8 cellular contexts compared by ENCODE assay signal in the genomic region with DNA sequence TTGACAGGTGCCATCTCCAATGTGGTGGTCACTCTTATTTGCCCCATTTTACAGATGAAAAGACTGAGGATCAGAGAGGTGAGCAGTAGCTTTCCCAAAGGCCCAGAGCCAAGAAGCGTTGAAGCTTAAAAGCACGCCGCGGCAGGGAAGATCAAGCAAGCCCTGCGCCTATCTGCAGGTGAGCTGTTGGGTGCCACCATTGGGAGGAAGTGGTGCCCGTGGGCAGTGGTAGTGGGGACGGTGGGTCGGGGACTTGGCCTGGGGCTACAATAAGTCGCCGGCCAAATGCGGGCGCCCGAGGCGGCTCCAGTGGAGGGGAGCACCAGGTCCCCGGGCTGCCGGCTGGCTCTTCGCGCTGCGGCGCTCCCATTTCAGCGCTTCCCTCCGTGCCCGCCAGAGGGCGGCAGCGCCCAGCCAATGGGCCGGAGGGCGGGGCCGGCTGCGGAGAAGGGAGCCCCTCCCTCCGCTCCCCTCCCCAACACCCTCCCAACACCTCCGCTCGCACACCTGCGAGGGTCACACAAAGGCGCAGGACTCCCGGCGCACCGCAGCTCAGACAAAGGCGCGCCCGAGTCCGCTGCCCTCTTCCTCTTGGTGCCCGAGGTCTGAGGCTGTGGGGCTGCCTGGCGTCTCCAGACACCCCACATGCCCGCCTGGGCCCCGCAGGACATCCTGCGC. TPM values are rescaled to one million over a fixed set of nuclear protein-coding genes. Genes with fewer than 3 reads are reported as not detected.
A peak's percentile ranks its signal among the peaks of the same experiment; 100 is the strongest.
DNase-seq lines count a peak whose midpoint lies in the region; ATAC-seq, FAIRE-seq and TF ChIP-seq lines count a peak whose summit lies in the region.

No MANE protein-coding gene starts in this region.

- no peak overlapping the region for H3K56ac ChIP-seq in H1 (replicated peaks; ENCODE audit: insufficient read length, low read depth, low read length)

- no peaks in the 10 kb centered on the region for H3K79me1 ChIP-seq in H1 (ENCODE audit: low read depth, low read length)

- peak overlapping the region; percentile 94 for H4K91ac ChIP-seq in H1 (replicated peaks; ENCODE audit: insufficient read length, low read length)

- H3K79me2 ChIP-seq in H1 (ENCODE audit: control insufficient read depth in 1 of 2, insufficient read depth in 2 of 2, low read length in 2 of 2): no peaks in the 10 kb centered on the region

- H2BK5ac ChIP-seq in H1 (ENCODE audit: low read depth, low read length): peak overlapping the region; percentile 78; the same call in 1 of the 2 replicates

- ATAC-seq in HG03439 (IDR thresholded peaks at IDR 0.05; ENCODE audit: unreplicated experiment) (peak; percentile 34), GM21786 (IDR thresholded peaks at IDR 0.05; ENCODE audit: unreplicated experiment) (no peak)

- peak overlapping the region; percentile 73 for H4K8ac ChIP-seq in H1 (ENCODE audit: extremely low read depth, insufficient read depth, low read length)

- H2BK15ac ChIP-seq in H1 (ENCODE audit: low read length): 0 out of 2 replicates have a peak overlapping the region, but pooled peaks have one; percentile 21

- no peak overlapping the region for H2AK5ac ChIP-seq in H1 (ENCODE audit: low read depth, low read length)

- peak overlapping the region in 3 of 4 experiments; percentile 1 to 38 (median 26); a peak in 1 of 7 replicates for H3K9ac ChIP-seq in H1 (replicated peaks in 1 of 4; ENCODE audit: extremely low read depth in 1 of 4, low read depth in 3 of 4, low read length in 3 of 4)

- no peaks in the 10 kb centered on the region for H3K36me3 ChIP-seq in H1 (ENCODE audit: control insufficient read depth in 2 of 4, insufficient read depth in 4 of 4, low read length in 3 of 4)

- peak overlapping the region; percentile 10; the same call in 1 of the 2 replicates for H2BK20ac ChIP-seq in H1 (ENCODE audit: low read length)

- H3K36me3 Mint-ChIP-seq in mesothelial cell of epicardium: no peaks in the 10 kb centered on the region

- H2AFZ ChIP-seq in H1 (ENCODE audit: low read length): 0 out of 2 replicates have a peak overlapping the region, but pooled peaks have one; percentile 25

- no peaks in the 10 kb centered on the region for H3K4me1 Mint-ChIP-seq in mesothelial cell of epicardium

- H3K9me3 Mint-ChIP-seq in mesothelial cell of epicardium: no peaks in the 10 kb centered on the region

- peak; percentile 98 for TF ChIP-seq RAD21 in H1 (IDR thresholded peaks at IDR 0.05 in 1 of 2, conservative IDR thresholded peaks at IDR 0.05 in 1 of 2; ENCODE audit: low read depth in 2 of 2, low read length in 2 of 2)

- H2BK120ac ChIP-seq in H1 (replicated peaks; ENCODE audit: low read depth, low read length): peak overlapping the region; percentile 24

- H4K20me1 ChIP-seq in H1 (replicated peaks in 1 of 2; ENCODE audit: control insufficient read depth in 1 of 2, insufficient read depth in 2 of 2, low read length in 2 of 2): peaks cover 0 to 2% of the 10 kb centered on the region in 2 experiments

- H3K9me3 ChIP-seq in H1 (ENCODE audit: insufficient read depth in 2 of 2, low read depth in 1 of 2, low read length in 1 of 2): no peaks in the 10 kb centered on the region

- peak in 1 of 2 experiments; percentile 53; a peak in 1 of 3 replicates for TF ChIP-seq POLR2A in H1 (IDR thresholded peaks at IDR 0.05; ENCODE audit: control extremely low read depth in 1 of 2, low read depth in 2 of 2, low read length in 2 of 2)

- peak overlapping the region; percentile 33 to 85 for H3K4me2 ChIP-seq in H1 (ENCODE audit: insufficient read depth in 1 of 2, low read depth in 2 of 2, low read length in 2 of 2)

- POLR2A ChIA-PET in H1 (lab: Charles Lee; ENCODE audit: partially characterized antibody): interaction anchor here (0.6 to 1.9 kb wide), 12 partner anchors 12 to 94 kb away, joined by 3 to 6 read pairs (median 4); no protein-coding TSS in a partner anchor

- peaks cover 3% of the 10 kb centered on the region; the same call in 1 of the 2 replicates for H3K23me2 ChIP-seq in H1 (ENCODE audit: low read depth, low read length)

- DNase-seq in NCI-H774 (lab: John Stamatoyannopoulos, UW) (peak; percentile 85), H1 (ENCODE audit: low read depth in 1 of 2, low spot score in 2 of 2) (peak; percentile 70 to 98), mesothelial cell of epicardium (ENCODE audit: low spot score in 2 of 2, unreplicated experiment in 2 of 2) (peak; percentile 43 to 83)
- peak; percentile 50 to 80 for DNase-seq in activated CD8-positive, alpha-beta memory T cell treated with anti-CD3 and anti-CD28 coated beads for 1 hour (ENCODE audit: extremely low read depth in 1 of 2, low read depth in 1 of 2)
- peak; percentile 71 to 75 for DNase-seq in stimulated activated CD8-positive, alpha-beta memory T cell treated with anti-CD3 and anti-CD28 coated beads, Interleukin-15, amount 100 ng/mL, for 48 hours (ENCODE audit: low read depth in 2 of 2)

- H2BK12ac ChIP-seq in H1 (ENCODE audit: low read depth, low read length): peak overlapping the region; percentile 99; the same call in 1 of the 2 replicates

- FAIRE-seq in H1 (lab: Jason Lieb, UNC): no peak

- peaks cover 87% of the 10 kb centered on the region for H3K27me3 Mint-ChIP-seq in mesothelial cell of epicardium (ENCODE audit: low read depth)

- no peak overlapping the region for H3K4ac ChIP-seq in H1 (replicated peaks; ENCODE audit: insufficient read length, low read depth, low read length)

- H3K4me3 ChIP-seq in GM08714 (ENCODE audit: low read length): peak overlapping the region; percentile 73; the same call in 1 of the 2 replicates
- H3K4me3 ChIP-seq in H1 (ENCODE audit: extremely low read depth in 1 of 4, insufficient read depth in 2 of 4, low read depth in 3 of 4, low read length in 4 of 4): peak overlapping the region; percentile 24 to 60 (median 52); a peak in 7 of 8 replicates

- 10% methylated on average over 31 of the region's 46 CpGs; no CpG with 5 or more reads in 1 of the 2 experiments for WGBS in H1 (ENCODE audit: extremely low coverage in 1 of 2, insufficient coverage in 1 of 2, insufficient read length in 1 of 2, insufficient replicate concordance in 2 of 2, low coverage in 1 of 2, low lambda C conversion rate in 2 of 2, missing lambda C conversion rate in 1 of 2), 2 experiments

- H4K5ac ChIP-seq in H1 (ENCODE audit: insufficient read length, low read depth, low read length): peak overlapping the region; percentile 58

- H3K18ac ChIP-seq in H1 (ENCODE audit: extremely low read depth, low read length): peak overlapping the region; percentile 86

- peaks cover 0 to 17% (median 8%) of the 10 kb centered on the region in 4 experiments; a peak in 5 of 7 replicates for H3K27me3 ChIP-seq in H1 (replicated peaks in 1 of 4; ENCODE audit: control insufficient read depth in 3 of 4, extremely low read depth in 1 of 4, insufficient read depth in 3 of 4, low read length in 3 of 4)

- TF ChIP-seq CTCF in H1 (IDR thresholded peaks at IDR 0.05; ENCODE audit: control extremely low read depth in 1 of 3, insufficient read depth in 1 of 3, low read depth in 1 of 3, low read length in 3 of 3) (peak; percentile 81 to 97 (median 88)), mesothelial cell of epicardium (IDR thresholded peaks at IDR 0.05; ENCODE audit: unreplicated experiment) (peak; percentile 97)

- H3K4me1 ChIP-seq in H1 (replicated peaks in 1 of 4; ENCODE audit: control insufficient read depth in 3 of 4, insufficient read depth in 4 of 4, low read length in 3 of 4): peaks cover 3 to 12% (median 9%) of the 10 kb centered on the region in 4 experiments; a peak in 6 of 7 replicates

- TF ChIP-seq EP300 in H1 (IDR thresholded peaks at IDR 0.05; ENCODE audit: borderline replicate concordance in 1 of 2, low read depth in 2 of 2, low read length in 2 of 2): peak in 1 of 2 experiments; percentile 35; a peak in 1 of 3 replicates

- no peak overlapping the region for H3K27ac Mint-ChIP-seq in mesothelial cell of epicardium

- no peak overlapping the region for H3K23ac ChIP-seq in H1 (ENCODE audit: insufficient read length)

- no peak overlapping the region for H3K14ac ChIP-seq in H1 (ENCODE audit: insufficient read length)

- H3K27ac ChIP-seq in H1 (ENCODE audit: low read depth, low read length): no peak overlapping the region

- H3K4me3 Mint-ChIP-seq in mesothelial cell of epicardium: peak overlapping the region; percentile 27

- CTCF ChIA-PET in H1 (lab: Charles Lee; ENCODE audit: partially characterized antibody): interaction anchor here (0.6 to 10.9 kb wide), 36 partner anchors 8 to 1403 kb away, joined by 3 to 159 read pairs (median 4); partner anchors contain the start of genes DEDD2, GSK3A and ZNF526

TF ChIP-seq in H1, 55 proteins besides CTCF, POLR2A, EP300 and RAD21 (continues in another document):
- TF ChIP-seq KDM1A (IDR thresholded peaks at IDR 0.05; ENCODE audit: borderline replicate concordance, low read length) (peak; percentile 99), NRF1 (IDR thresholded peaks at IDR 0.05; ENCODE audit: low read depth, low read length) (no peak), SP4 (IDR thresholded peaks at IDR 0.05; ENCODE audit: low read length) (0 out of 2 replicates have a peak, but pooled peaks have one; percentile 57), TBP (IDR thresholded peaks at IDR 0.05; ENCODE audit: low read depth, low read length) (peak; percentile 69), HDAC6 (IDR thresholded peaks at IDR 0.05; ENCODE audit: low read depth, low read length) (no peak), NANOG (IDR thresholded peaks at IDR 0.05; ENCODE audit: insufficient read depth, low read depth, low read length, poor library complexity, severe bottlenecking) (peak; percentile 22)

RNA-seq across cellular contexts. Expression of gene POU2F2, which starts 0.7 kb away (rescaled TPM):
- 6.1 and 7.2 TPM in 2 replicates for total RNA-seq in H1 (2021; fragmentation: NEBNext Ultra II Directional; extraction: Animal tissue kit (Norgen Biotek cat#: 25700))
- polyA plus RNA-seq in H1 (2011; rRNA removed): 5.0 and 7.3 TPM in 2 replicates
- polyA plus RNA-seq in H1 (2011; cell fraction: cytosol; rRNA removed): 4.2 TPM
- 22.7 TPM for polyA plus RNA-seq in H1 (2011; cell fraction: nucleus; rRNA removed)
- 6.2 to 8.0 TPM (median 7.3 TPM) in 4 replicates for polyA plus RNA-seq in H1 (2012, experiment 1 of 2)
- 2.7 TPM for polyA plus RNA-seq in H1 (2012, experiment 2 of 2)
- polyA plus RNA-seq in H1 (2013, experiment 1 of 2): 14.6 TPM
- 10.8 TPM for polyA plus RNA-seq in H1 (2013, experiment 2 of 2)
- polyA minus RNA-seq in H1 (2011; rRNA and poly(A)+ RNA removed): 1.3 and 2.0 TPM in 2 replicates
- polyA minus RNA-seq in H1 (2011; cell fraction: cytosol; rRNA and poly(A)+ RNA removed): 1.3 TPM
- 5.9 TPM for polyA minus RNA-seq in H1 (2011; cell fraction: nucleus; rRNA and poly(A)+ RNA removed)
- 0.65 to 0.93 TPM (median 0.66 TPM) in 3 replicates for total RNA-seq in mesothelial cell of epicardium

RNA-seq across cellular contexts. Expression of gene ZNF574, which starts 57.0 kb away (rescaled TPM):
- 27.0 and 28.6 TPM in 2 replicates for total RNA-seq in H1 (2021; fragmentation: NEBNext Ultra II Directional; extraction: Animal tissue kit (Norgen Biotek cat#: 25700))
- polyA plus RNA-seq in H1 (2011; rRNA removed): 38.8 and 53.8 TPM in 2 replicates
- 27.7 TPM for polyA plus RNA-seq in H1 (2011; cell fraction: cytosol; rRNA removed)
- polyA plus RNA-seq in H1 (2011; cell fraction: nucleus; rRNA removed): 31.4 TPM
- 12.2 to 27.2 TPM (median 24.2 TPM) in 4 replicates for polyA plus RNA-seq in H1 (2012, experiment 1 of 2)
- 22.8 TPM for polyA plus RNA-seq in H1 (2012, experiment 2 of 2)
- 13.2 TPM for polyA plus RNA-seq in H1 (2013, experiment 1 of 2)
- polyA plus RNA-seq in H1 (2013, experiment 2 of 2): 11.9 TPM
- polyA minus RNA-seq in H1 (2011; rRNA and poly(A)+ RNA removed): 41.6 and 41.8 TPM in 2 replicates
- 35.7 TPM for polyA minus RNA-seq in H1 (2011; cell fraction: cytosol; rRNA and poly(A)+ RNA removed)
- polyA minus RNA-seq in H1 (2011; cell fraction: nucleus; rRNA and poly(A)+ RNA removed): 29.8 TPM
- 20.8 to 21.9 TPM (median 21.3 TPM) in 3 replicates for total RNA-seq in mesothelial cell of epicardium
